In the genomic region with DNA sequence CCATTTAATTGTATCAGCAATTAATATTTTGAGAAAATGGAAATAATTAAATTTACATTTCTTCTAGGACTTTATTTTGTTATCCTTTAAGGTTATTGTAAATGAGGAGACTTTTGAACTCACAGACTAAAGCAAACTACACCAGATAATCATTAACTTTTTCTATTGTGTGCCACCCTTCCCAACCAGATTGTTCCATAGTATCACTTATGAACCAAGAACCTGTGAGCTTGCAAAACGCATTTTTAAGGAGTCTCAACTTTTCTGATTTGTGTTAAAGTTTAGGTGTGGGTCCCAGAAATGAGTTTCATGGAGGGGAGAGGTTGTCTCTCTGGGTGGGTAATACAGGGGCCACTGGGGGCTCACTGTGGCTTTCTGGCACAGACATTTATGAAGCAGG, we compare ENCODE assay signal across 17 cellular contexts.
DNase-seq lines count a peak whose midpoint lies in the region; ATAC-seq and TF ChIP-seq lines count a peak whose summit lies in the region.
"Had no signal": no experiment of that assay in that cellular context is flagged by ENCODE, and none has a peak within 500 bp of the region (broad histone marks: within the 10 kb centered on the region; RNA-seq: fewer than 3 reads in every experiment).

No MANE protein-coding gene starts in this region.

- H3K36me3 ChIP-seq in BE2C (peaks cover 14% of the 10 kb centered on the region), RWPE2 (ENCODE audit: low read depth) (no peaks in the 10 kb centered on the region)
- H3K36me3 ChIP-seq: Peyer's patch had no signal

- H3K9me3 ChIP-seq in BE2C (no peaks in the 10 kb centered on the region), RWPE2 (ENCODE audit: severe bottlenecking) (no peaks in the 10 kb centered on the region)
- H3K9me3 ChIP-seq: Peyer's patch had no signal

- H3K9me3 Mint-ChIP-seq in mesothelial cell of epicardium: no peaks in the 10 kb centered on the region
- H3K9me3 Mint-ChIP-seq: CD4-positive, alpha-beta T cell had no signal

- H3K27ac Mint-ChIP-seq in mesothelial cell of epicardium: peak overlapping the region; percentile 83
- H3K27ac Mint-ChIP-seq: CD4-positive, alpha-beta T cell had no signal

- peaks cover 87% of the 10 kb centered on the region for H3K4me1 ChIP-seq in BE2C
- H3K4me1 ChIP-seq in RWPE2 (ENCODE audit: insufficient read depth, poor library complexity, severe bottlenecking): peaks cover 36% of the 10 kb centered on the region

- H3K27me3 Mint-ChIP-seq in mesothelial cell of epicardium (ENCODE audit: low read depth): no peaks in the 10 kb centered on the region
- H3K27me3 Mint-ChIP-seq: CD4-positive, alpha-beta T cell had no signal

- H3K4me3 ChIP-seq in BE2C (ENCODE audit: low read depth, low read length) (peak overlapping the region; percentile 23), RWPE2 (ENCODE audit: severe bottlenecking) (no peak overlapping the region)
- H3K4me3 ChIP-seq: Peyer's patch had no signal

- H3K27me3 ChIP-seq in BE2C: no peaks in the 10 kb centered on the region
- H3K27me3 ChIP-seq in RWPE2 (ENCODE audit: insufficient read depth, poor library complexity, severe bottlenecking): no peaks in the 10 kb centered on the region
- H3K27me3 ChIP-seq: Peyer's patch had no signal

- ATAC-seq in RWPE2 (ENCODE audit: low read depth) (no peak), GM21515 (IDR thresholded peaks at IDR 0.05; ENCODE audit: unreplicated experiment) (no peak), GM18867 (IDR thresholded peaks at IDR 0.05; ENCODE audit: unreplicated experiment) (no peak), GM19397 (IDR thresholded peaks at IDR 0.05; ENCODE audit: unreplicated experiment) (no peak)

- no peaks in the 10 kb centered on the region for H3K36me3 Mint-ChIP-seq in mesothelial cell of epicardium

- DNase-seq in BE2C (no peak), RWPE2 (ENCODE audit: low spot score) (no peak), mesothelial cell of epicardium (ENCODE audit: low spot score in 2 of 2, unreplicated experiment in 2 of 2) (no peak), renal cortical epithelial cell (ENCODE audit: low read depth) (peak; percentile 78)
- DNase-seq: AML-193; CD4-positive, alpha-beta T cell; DND-41; GF-D8; H7; Karpas-422; NCI-H2029; NCI-H2171 treated with DMSO at 0.1 percent for 48 hours; NCI-H510A treated with DMSO at 0.1 percent for 48 hours; Peyer's patch had no signal

- peaks cover 80% of the 10 kb centered on the region for H3K4me1 Mint-ChIP-seq in mesothelial cell of epicardium

- TF ChIP-seq CTCF in BE2C (IDR thresholded peaks at IDR 0.05; ENCODE audit: low read depth, low read length): no peak
- TF ChIP-seq CTCF in RWPE2 (IDR thresholded peaks at IDR 0.05; ENCODE audit: poor library complexity, severe bottlenecking): no peak
- TF ChIP-seq CTCF in mesothelial cell of epicardium (IDR thresholded peaks at IDR 0.05; ENCODE audit: unreplicated experiment): no peak

- H3K27ac ChIP-seq in RWPE2 (ENCODE audit: poor library complexity, severe bottlenecking): peak overlapping the region; percentile 94

- H3K4me3 Mint-ChIP-seq in mesothelial cell of epicardium: no peak overlapping the region
- H3K4me3 Mint-ChIP-seq: CD4-positive, alpha-beta T cell had no signal
